In genomic region chr20:58058421-58059140, GRCh38 we compare ENCODE assay signal across 21 cellular contexts.
DNase-seq lines count a peak whose midpoint lies in the region; ATAC-seq and TF ChIP-seq lines count a peak whose summit lies in the region.
"Had no signal": no experiment of that assay in that cellular context is flagged by ENCODE, and none has a peak within 500 bp of the region (broad histone marks: within the 10 kb centered on the region; RNA-seq: fewer than 3 reads in every experiment).

No MANE protein-coding gene starts in this region.

- no peaks in the 10 kb centered on the region for H3K79me2 ChIP-seq in hepatocyte

- H3K9me3 ChIP-seq in adipocyte (ENCODE audit: control insufficient read depth, low read length): peaks cover 21% of the 10 kb centered on the region
- H3K9me3 ChIP-seq in hepatocyte (ENCODE audit: low read depth): peaks cover 4% of the 10 kb centered on the region
- peaks cover 16% of the 10 kb centered on the region; the same call in 1 of the 2 replicates for H3K9me3 ChIP-seq in SJCRH30 (replicated peaks)
- H3K9me3 ChIP-seq in T-helper 17 cell (ENCODE audit: control insufficient read depth, low read length, poor library complexity, severe bottlenecking): no peaks in the 10 kb centered on the region
- H3K9me3 ChIP-seq: MG63, Peyer's patch had no signal

- peaks cover 13% of the 10 kb centered on the region for H3K9me3 Mint-ChIP-seq in Calu3 (ENCODE audit: low read depth, unreplicated experiment)

- WGBS in hepatocyte (ENCODE audit: low lambda C conversion rate, missing lambda C conversion rate): 67% methylated on average over 7 of the region's 7 CpGs

- H3K27ac ChIP-seq in hepatocyte (no peak overlapping the region), SJCRH30 (no peak overlapping the region)
- H3K27ac ChIP-seq: Peyer's patch had no signal

- H3K27ac Mint-ChIP-seq in Calu3 (ENCODE audit: unreplicated experiment): peak overlapping the region; percentile 21
- H3K27ac Mint-ChIP-seq in T-helper 17 cell: no peak overlapping the region
- H3K27ac Mint-ChIP-seq: CD8-positive, alpha-beta memory T cell; GM23338 had no signal

- H2AFZ ChIP-seq in hepatocyte: no peak overlapping the region

- H3K4me3 ChIP-seq in adipocyte (ENCODE audit: low read length) (no peak overlapping the region), hepatocyte (no peak overlapping the region), SJCRH30 (no peak overlapping the region)
- H3K4me3 ChIP-seq: GM23338, MG63, Peyer's patch had no signal

- H3K9me2 ChIP-seq in hepatocyte (replicated peaks; ENCODE audit: insufficient read depth): no peaks in the 10 kb centered on the region

- H3K4me3 Mint-ChIP-seq in Calu3 (ENCODE audit: low read depth, unreplicated experiment) (no peak overlapping the region), T-helper 17 cell (no peak overlapping the region)
- H3K4me3 Mint-ChIP-seq: CD8-positive, alpha-beta memory T cell; GM23338 had no signal

- H3K36me3 ChIP-seq in adipocyte (ENCODE audit: control insufficient read depth, insufficient read depth, low read length, severe bottlenecking) (no peaks in the 10 kb centered on the region), hepatocyte (replicated peaks; ENCODE audit: insufficient read depth, low read depth) (no peaks in the 10 kb centered on the region), SJCRH30 (no peaks in the 10 kb centered on the region)
- H3K36me3 ChIP-seq: MG63, Peyer's patch had no signal

- H3K27me3 ChIP-seq in adipocyte (replicated peaks; ENCODE audit: control insufficient read depth, insufficient read depth, low read length) (peaks cover 25% of the 10 kb centered on the region), hepatocyte (no peaks in the 10 kb centered on the region), SJCRH30 (no peaks in the 10 kb centered on the region)
- H3K27me3 ChIP-seq: MG63, Peyer's patch had no signal

- CTCF ChIA-PET in Calu3 (lab: Charles Lee): interaction anchor here (1.3 kb wide), 1 partner anchor 16 kb away, joined by 3 read pairs; no protein-coding TSS in a partner anchor

- H3K36me3 Mint-ChIP-seq in Calu3 (ENCODE audit: insufficient read depth, unreplicated experiment) (no peaks in the 10 kb centered on the region), T-helper 17 cell (ENCODE audit: low read depth) (no peaks in the 10 kb centered on the region)

- intact Hi-C loops in Calu3 (cut with micrococcal nuclease; ENCODE audit: unreplicated experiment): no loop called here

- H3K4me1 Mint-ChIP-seq in Calu3 (ENCODE audit: low read depth, unreplicated experiment) (no peaks in the 10 kb centered on the region), T-helper 17 cell (no peaks in the 10 kb centered on the region)
- H3K4me1 Mint-ChIP-seq: CD8-positive, alpha-beta memory T cell had no signal

- no peak for DNase-seq in Calu3
- DNase-seq in adipocyte (ENCODE audit: low read depth): peak; percentile 34
- peak; percentile 33 for DNase-seq in islet precursor cell
- DNase-seq in stimulated activated CD8-positive, alpha-beta memory T cell treated with anti-CD3 and anti-CD28 coated beads, Interleukin-4, amount 100 ng/mL, for 48 hours: peak; percentile 9
- no peak for DNase-seq in hepatocyte (ENCODE audit: low spot score)
- no peak for DNase-seq in SJCRH30
- DNase-seq in T-helper 17 cell: no peak
- DNase-seq: AML-193; C1 segment of cervical spinal cord; CD8-positive, alpha-beta memory T cell; DMS53; GDM1; MG63; NCI-H1417; NCI-H1694 treated with DMSO at 0.1 percent for 48 hours; NCI-H2081 treated with DMSO at 0.1 percent for 48 hours; NCI-H2171 treated with DMSO at 0.1 percent for 48 hours; NCI-H524 treated with DMSO at 0.1 percent for 48 hours; NCI-H82 had no signal

- H3K4me1 ChIP-seq in adipocyte (ENCODE audit: control insufficient read depth, insufficient read depth, low read length) (peaks cover 8% of the 10 kb centered on the region), hepatocyte (ENCODE audit: insufficient read depth) (peaks cover 14% of the 10 kb centered on the region), SJCRH30 (peaks cover 20% of the 10 kb centered on the region)

- no peak for TF ChIP-seq CTCF in Calu3 (IDR thresholded peaks at IDR 0.05; ENCODE audit: unreplicated experiment)
- no peak for TF ChIP-seq CTCF in hepatocyte (IDR thresholded peaks at IDR 0.05; ENCODE audit: poor library complexity)

- H3K27me3 Mint-ChIP-seq in Calu3 (ENCODE audit: unreplicated experiment) (no peaks in the 10 kb centered on the region), T-helper 17 cell (peaks cover 65% of the 10 kb centered on the region)

- H3K4me2 ChIP-seq in hepatocyte: no peak overlapping the region
- H3K4me2 ChIP-seq: GM23338 had no signal

- BruUV-seq in Calu3 (replicated peaks; lab: Mats Ljungman, UMichigan): no TSS peak

- ATAC-seq in T-helper 17 cell: no peak
- ATAC-seq: GM23338 had no signal

- H3K9ac ChIP-seq in adipocyte (ENCODE audit: low read length): no peak overlapping the region

- H4K20me1 ChIP-seq in hepatocyte (ENCODE audit: insufficient read depth, poor library complexity, severe bottlenecking): no peaks in the 10 kb centered on the region

Comparison
In these comparisons a context has a peak if more than half of its experiments do, and no peak if none do; other contexts are left out.
1. DNase-seq: peak in adipocyte (single experiment), islet precursor cell (single experiment) and stimulated activated CD8-positive, alpha-beta memory T cell treated with anti-CD3 and anti-CD28 coated beads, Interleukin-4, amount 100 ng/mL, for 48 hours (single experiment); none in Calu3 (single experiment), hepatocyte (single experiment), SJCRH30 (0 of 2) and T-helper 17 cell (0 of 3).